1 cellular context compared by ENCODE assay signal in the genomic region with DNA sequence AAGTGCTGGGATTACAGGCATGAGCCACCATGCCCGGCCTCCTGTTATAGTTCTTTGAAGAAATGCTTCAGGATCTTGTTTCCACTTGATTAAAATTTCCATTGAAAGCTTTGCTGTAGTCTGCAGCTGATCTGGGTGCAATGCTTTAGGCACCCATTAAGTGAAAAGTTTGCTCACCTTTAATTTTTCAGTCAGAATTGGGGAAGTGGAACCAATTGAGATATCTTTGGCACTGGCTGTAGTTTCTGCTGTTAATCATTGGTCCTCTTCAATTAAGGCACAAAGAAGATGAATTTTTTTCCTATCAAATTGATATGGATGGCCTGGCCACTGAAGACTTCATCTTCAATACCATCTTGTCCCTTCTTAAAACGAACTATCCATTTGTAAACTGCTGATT.
TF ChIP-seq lines count a peak whose summit lies in the region.

No MANE protein-coding gene starts in this region.

TF ChIP-seq in GM12878, 131 proteins besides CTCF, POLR2A, EP300 and RAD21 (continued from another document):
- TF ChIP-seq YY1 (IDR thresholded peaks at IDR 0.05; ENCODE audit: low read depth, low read length): no peak
- no peak for TF ChIP-seq TARDBP (IDR thresholded peaks at IDR 0.05; ENCODE audit: borderline replicate concordance)
- peak; percentile 94 for TF ChIP-seq SPI1 (IDR thresholded peaks at IDR 0.05; ENCODE audit: borderline replicate concordance, insufficient read depth, low read depth, low read length)
- TF ChIP-seq NRF1 (conservative IDR thresholded peaks at IDR 0.05; ENCODE audit: low read depth, low read length): no peak
- no peak for TF ChIP-seq MYC (IDR thresholded peaks at IDR 0.05; ENCODE audit: insufficient read depth, insufficient read length, insufficient replicate concordance, low read length, severe bottlenecking)
- TF ChIP-seq, protein P1, sequence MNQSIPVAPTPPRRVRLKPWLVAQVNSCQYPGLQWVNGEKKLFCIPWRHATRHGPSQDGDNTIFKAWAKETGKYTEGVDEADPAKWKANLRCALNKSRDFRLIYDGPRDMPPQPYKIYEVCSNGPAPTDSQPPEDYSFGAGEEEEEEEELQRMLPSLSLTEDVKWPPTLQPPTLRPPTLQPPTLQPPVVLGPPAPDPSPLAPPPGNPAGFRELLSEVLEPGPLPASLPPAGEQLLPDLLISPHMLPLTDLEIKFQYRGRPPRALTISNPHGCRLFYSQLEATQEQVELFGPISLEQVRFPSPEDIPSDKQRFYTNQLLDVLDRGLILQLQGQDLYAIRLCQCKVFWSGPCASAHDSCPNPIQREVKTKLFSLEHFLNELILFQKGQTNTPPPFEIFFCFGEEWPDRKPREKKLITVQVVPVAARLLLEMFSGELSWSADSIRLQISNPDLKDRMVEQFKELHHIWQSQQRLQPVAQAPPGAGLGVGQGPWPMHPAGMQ (IDR thresholded peaks at IDR 0.05; ENCODE audit: borderline replicate concordance): no peak
